Comparison of ENCODE assay signal across 8 cellular contexts in the genomic region with DNA sequence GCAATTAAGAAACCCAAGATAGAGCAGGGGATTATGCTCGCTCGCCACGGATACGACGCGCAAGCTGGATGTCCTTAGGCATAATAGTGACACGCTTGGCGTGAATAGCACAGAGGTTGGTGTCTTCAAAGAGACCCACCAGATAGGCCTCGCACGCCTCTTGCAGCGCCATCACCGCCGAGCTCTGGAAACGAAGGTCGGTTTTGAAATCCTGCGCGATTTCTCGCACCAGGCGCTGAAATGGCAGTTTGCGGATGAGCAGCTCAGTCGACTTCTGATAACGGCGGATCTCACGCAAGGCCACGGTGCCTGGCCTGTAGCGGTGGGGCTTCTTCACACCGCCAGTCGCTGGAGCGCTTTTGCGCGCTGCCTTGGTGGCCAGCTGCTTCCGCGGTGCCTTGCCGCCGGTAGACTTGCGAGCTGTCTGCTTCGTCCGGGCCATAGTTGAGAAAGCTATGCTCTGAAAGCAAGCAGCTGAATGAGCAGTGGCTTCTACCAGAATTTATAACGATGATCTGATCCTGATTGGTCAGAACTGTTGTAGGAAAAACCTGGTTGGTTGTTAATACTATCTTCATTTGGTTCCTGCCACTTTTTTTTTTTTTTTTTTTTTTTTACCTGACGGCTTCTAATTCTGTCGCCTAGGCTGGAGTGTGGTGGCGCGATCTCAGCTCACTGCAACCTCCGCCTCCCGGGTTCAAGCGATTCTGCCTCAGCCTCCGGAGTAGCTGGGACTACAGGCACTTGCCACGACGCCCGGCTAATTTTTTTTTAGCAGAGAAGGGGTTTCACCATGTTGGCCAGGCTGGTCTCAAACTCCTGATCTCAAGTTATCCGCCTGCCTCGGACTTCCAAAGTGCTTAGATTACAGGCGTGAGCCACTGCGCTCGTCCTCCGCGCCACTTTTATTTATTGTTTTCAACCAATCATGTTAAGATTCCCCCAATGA. TPM values are rescaled to one million over a fixed set of nuclear protein-coding genes. Genes with fewer than 3 reads are reported as not detected.
DNase-seq lines count a peak whose midpoint lies in the region; ATAC-seq, FAIRE-seq and TF ChIP-seq lines count a peak whose summit lies in the region.

No MANE protein-coding gene starts in this region.

- H3K9me3 ChIP-seq in HUES6 (ENCODE audit: control insufficient read depth, insufficient read depth, low read depth, low read length) (no peaks in the 10 kb centered on the region), K562 (replicated peaks; ENCODE audit: control insufficient read depth, insufficient read depth, low read depth, low read length) (no peaks in the 10 kb centered on the region)

- peaks cover 34% of the 10 kb centered on the region for H3K4me1 Mint-ChIP-seq in T-helper 2 cell treated with Interferon-gamma antibody and Interleukin-4, amounts not matched to agents 5 μg/mL and 100 μg/mL, for 36 hours (ENCODE audit: low read depth)

- H3K9ac ChIP-seq in HUES6 (ENCODE audit: low read length): peak overlapping the region; percentile 99
- H3K9ac ChIP-seq in K562 (ENCODE audit: insufficient read depth in 1 of 2, low read depth in 2 of 2, low read length in 2 of 2): peak overlapping the region; percentile 86 to 91

- H3K4me3 ChIP-seq in HUES6 (ENCODE audit: low read depth, low read length): peak overlapping the region; percentile 78
- H3K4me3 ChIP-seq in K562: peak overlapping the region; percentile 79

- no peaks in the 10 kb centered on the region for H3K9me1 ChIP-seq in K562 (ENCODE audit: control insufficient read depth, insufficient read depth, low read length)

- ATAC-seq in GM21529 (IDR thresholded peaks at IDR 0.05; ENCODE audit: unreplicated experiment) (peak; percentile 48), K562 (peak; percentile 50)

- TF ChIP-seq POLR2A in K562 (conservative IDR thresholded peaks at IDR 0.05): peak; percentile 99

- no peak for TF ChIP-seq RAD21 in K562 (CRISPR knock-in tag; conservative IDR thresholded peaks at IDR 0.05 in 1 of 2, IDR thresholded peaks at IDR 0.05 in 1 of 2)

- DNase-seq in EL (peak; percentile 96), K562 (ENCODE audit: extremely low read depth in 1 of 4, low spot score in 3 of 4) (peak; percentile 69 to 94 (median 78)), iPS-NIHi7 (ENCODE audit: extremely low spot score) (peak; percentile 46), KBM-7 (no peak)
- peak; percentile 86 for DNase-seq in T-helper 2 cell treated with Interferon-gamma antibody and Interleukin-4, amounts not matched to agents 5 μg/mL and 100 μg/mL, for 36 hours (ENCODE audit: low spot score)
- DNase-seq in stimulated activated CD4-positive, alpha-beta T cell treated with anti-CD3 and anti-CD28 coated beads, Interleukin-1b, Interleukin-23, amount 100 ng/mL, for 48 hours: peak; percentile 85

- H3K4me1 ChIP-seq in HUES6 (ENCODE audit: control insufficient read depth, insufficient read depth, low read length) (peaks cover 23% of the 10 kb centered on the region), K562 (replicated peaks in 1 of 2; ENCODE audit: control insufficient read depth in 2 of 2, insufficient read depth in 2 of 2, low read length in 2 of 2) (peaks cover 11 to 24% of the 10 kb centered on the region in 2 experiments)

- in situ Hi-C loops in K562 (cut with MboI): loop anchor here (5.0 kb wide), 3 partner anchors 53 to 743 kb away; a partner anchor contains a TSS
- in situ Hi-C loops in KBM-7 (cut with MboI; ENCODE audit: low pct_unique_long_range_greater_than_20kb, low sequenced_read_pairs): no loop called here

- peak; percentile 74 for FAIRE-seq in K562 (lab: Jason Lieb, UNC)

- no peak overlapping the region for H3K27ac Mint-ChIP-seq in T-helper 2 cell treated with Interferon-gamma antibody and Interleukin-4, amounts not matched to agents 5 μg/mL and 100 μg/mL, for 36 hours

- H3K9me3 Mint-ChIP-seq in T-helper 2 cell treated with Interferon-gamma antibody and Interleukin-4, amounts not matched to agents 5 μg/mL and 100 μg/mL, for 36 hours: no peaks in the 10 kb centered on the region

- peaks cover 9% of the 10 kb centered on the region for H3K36me3 Mint-ChIP-seq in T-helper 2 cell treated with Interferon-gamma antibody and Interleukin-4, amounts not matched to agents 5 μg/mL and 100 μg/mL, for 36 hours (ENCODE audit: low read depth)

- peak overlapping the region; percentile 89 for H3K4me2 ChIP-seq in K562 (ENCODE audit: insufficient read depth, low read length)

- H3K79me2 ChIP-seq in K562 (ENCODE audit: control insufficient read depth, insufficient read depth, low read length): peaks cover 56% of the 10 kb centered on the region

- CTCF ChIA-PET in K562 (lab: Yijun Ruan, JAX; ENCODE audit: low intra/inter-chr PET ratio): no interaction called here

- no peak for TF ChIP-seq EP300 in K562 (IDR thresholded peaks at IDR 0.05; ENCODE audit: low read length)

- intact Hi-C loops in K562 (cut with micrococcal nuclease): loop anchor here (5.0 to 10.0 kb wide), 5 partner anchors 218 to 1858 kb away; a partner anchor contains a TSS

- peaks cover 12% of the 10 kb centered on the region for H4K20me1 ChIP-seq in K562 (replicated peaks; ENCODE audit: control insufficient read depth, insufficient read depth, low read length)

- no peak for TF ChIP-seq CTCF in K562 (IDR thresholded peaks at IDR 0.05 in 2 of 3, conservative IDR thresholded peaks at IDR 0.05 in 1 of 3; ENCODE audit: insufficient read depth in 2 of 3, low read depth in 1 of 3, low read length in 3 of 3)

- peak overlapping the region; percentile 96 for H3K27ac ChIP-seq in HUES6 (ENCODE audit: low read depth, low read length)
- H3K27ac ChIP-seq in K562 (ENCODE audit: extremely low read depth, low read depth, low read length): peak overlapping the region; percentile 85

- H3K36me3 ChIP-seq in HUES6 (ENCODE audit: control insufficient read depth, insufficient read depth, low read length) (no peaks in the 10 kb centered on the region), K562 (ENCODE audit: control insufficient read depth, insufficient read depth, low read length) (peaks cover 16% of the 10 kb centered on the region; the same call in 1 of the 3 replicates)

- no peak overlapping the region for H3K4me3 Mint-ChIP-seq in T-helper 2 cell treated with Interferon-gamma antibody and Interleukin-4, amounts not matched to agents 5 μg/mL and 100 μg/mL, for 36 hours

- POLR2A ChIA-PET in K562 (lab: Yijun Ruan, JAX): interaction anchor here (0.6 to 3.6 kb wide), 37 partner anchors 9 to 1866 kb away, joined by 3 to 190 read pairs (median 5); a partner anchor contains a TSS

- peaks cover 2% of the 10 kb centered on the region for H3K27me3 Mint-ChIP-seq in T-helper 2 cell treated with Interferon-gamma antibody and Interleukin-4, amounts not matched to agents 5 μg/mL and 100 μg/mL, for 36 hours (ENCODE audit: low read depth)

- H2AFZ ChIP-seq in K562 (ENCODE audit: low read depth, low read length): no peak overlapping the region

- TSS peak; percentile 33 for BruUV-seq in K562 (replicated peaks; lab: Mats Ljungman, UMichigan)

- no peaks in the 10 kb centered on the region for H3K27me3 ChIP-seq in HUES6 (ENCODE audit: control insufficient read depth, insufficient read depth, low read length)
- H3K27me3 ChIP-seq in K562 (ENCODE audit: control insufficient read depth in 2 of 2, insufficient read depth in 2 of 2, low read length in 2 of 2): no peaks in the 10 kb centered on the region

- WGBS in K562 (ENCODE audit: insufficient coverage, low coverage, missing lambda C conversion rate): 15% methylated on average over 57 of the region's 57 CpGs

TF ChIP-seq in K562, 482 proteins besides CTCF, POLR2A, EP300 and RAD21 (continues in another document):
- TF ChIP-seq TSC22D4 (tag; IDR thresholded peaks at IDR 0.05) (no peak), ZNF12 (CRISPR knock-in tag; IDR thresholded peaks at IDR 0.05) (no peak), POLR2AphosphoS2 (IDR thresholded peaks at IDR 0.05; ENCODE audit: low read length) (no peak), NBN (IDR thresholded peaks at IDR 0.05; ENCODE audit: low read depth) (peak; percentile 71; the same call in 1 of the 2 replicates), NELFE (IDR thresholded peaks at IDR 0.05; ENCODE audit: insufficient read depth, insufficient read length) (peak; percentile 51), NR2C1 (IDR thresholded peaks at IDR 0.05) (no peak), NR2C1 (tag; IDR thresholded peaks at IDR 0.05) (no peak), SRSF3 (IDR thresholded peaks at IDR 0.05; ENCODE audit: insufficient read depth, low read length) (no peak), PHF20 (IDR thresholded peaks at IDR 0.05; ENCODE audit: partially characterized antibody) (peak; percentile 8)
- TF ChIP-seq, protein P1, sequence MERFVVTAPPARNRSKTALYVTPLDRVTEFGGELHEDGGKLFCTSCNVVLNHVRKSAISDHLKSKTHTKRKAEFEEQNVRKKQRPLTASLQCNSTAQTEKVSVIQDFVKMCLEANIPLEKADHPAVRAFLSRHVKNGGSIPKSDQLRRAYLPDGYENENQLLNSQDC (CRISPR knock-in tag; IDR thresholded peaks at IDR 0.05): 0 out of 2 replicates have a peak, but pooled peaks have one; percentile 13
- TF ChIP-seq, protein P2, sequence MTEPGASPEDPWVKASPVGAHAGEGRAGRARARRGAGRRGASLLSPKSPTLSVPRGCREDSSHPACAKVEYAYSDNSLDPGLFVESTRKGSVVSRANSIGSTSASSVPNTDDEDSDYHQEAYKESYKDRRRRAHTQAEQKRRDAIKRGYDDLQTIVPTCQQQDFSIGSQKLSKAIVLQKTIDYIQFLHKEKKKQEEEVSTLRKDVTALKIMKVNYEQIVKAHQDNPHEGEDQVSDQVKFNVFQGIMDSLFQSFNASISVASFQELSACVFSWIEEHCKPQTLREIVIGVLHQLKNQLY (CRISPR knock-in tag; conservative IDR thresholded peaks at IDR 0.05): no peak

RNA-seq across cellular contexts. Expression of a gene that starts 21.6 kb away (rescaled TPM):
- total RNA-seq in K562 (2011; cell fraction: chromatin; rRNA removed; ENCODE audit: low replicate concordance): not detected in 2 replicates
- not detected in 2 replicates for total RNA-seq in K562 (2011; cell fraction: nucleolus; rRNA removed)
- not detected in 2 replicates for total RNA-seq in K562 (2011; cell fraction: nucleoplasm; rRNA removed)
- total RNA-seq in K562 (2014; rRNA removed) (not detected in 2 replicates), K562 (2014; rRNA removed; fragmentation: Illumina TruSeq; extraction: Trizol) (not detected in 2 replicates), K562 (2015; rRNA removed; fragmentation: Illumina TruSeq; extraction: Trizol) (not detected in 2 replicates), K562 (2021) (not detected in 2 replicates)
- polyA plus RNA-seq in K562 (2011; rRNA removed) (not detected in 2 replicates), K562 (2014; fragmentation: Illumina TruSeq; extraction: Trizol) (not detected in 2 replicates), K562 (2014; fragmentation: Nextera tagmentation; extraction: Ambion mirVana) (under 1 TPM in 1 of 2 experiments, not detected in 1; 0.24 TPM), K562 (2014; rRNA removed) (not detected in 2 replicates)
- not detected in 2 replicates for polyA plus RNA-seq in K562 (2011; cell fraction: cytosol; rRNA removed)
- polyA plus RNA-seq in K562 (2011; cell fraction: nucleus; rRNA removed): not detected in 2 replicates
- 0.14 and 0.57 TPM in 2 replicates for polyA plus RNA-seq in K562 (2012)
- not detected in 2 replicates for polyA minus RNA-seq in K562 (2011; rRNA and poly(A)+ RNA removed)
- polyA minus RNA-seq in K562 (2011; cell fraction: cytosol; rRNA and poly(A)+ RNA removed): not detected in 2 replicates
- not detected in 2 replicates for polyA minus RNA-seq in K562 (2011; cell fraction: nucleus; rRNA and poly(A)+ RNA removed)
